Comparison of ENCODE assay signal across 8 cellular contexts in the genomic region with DNA sequence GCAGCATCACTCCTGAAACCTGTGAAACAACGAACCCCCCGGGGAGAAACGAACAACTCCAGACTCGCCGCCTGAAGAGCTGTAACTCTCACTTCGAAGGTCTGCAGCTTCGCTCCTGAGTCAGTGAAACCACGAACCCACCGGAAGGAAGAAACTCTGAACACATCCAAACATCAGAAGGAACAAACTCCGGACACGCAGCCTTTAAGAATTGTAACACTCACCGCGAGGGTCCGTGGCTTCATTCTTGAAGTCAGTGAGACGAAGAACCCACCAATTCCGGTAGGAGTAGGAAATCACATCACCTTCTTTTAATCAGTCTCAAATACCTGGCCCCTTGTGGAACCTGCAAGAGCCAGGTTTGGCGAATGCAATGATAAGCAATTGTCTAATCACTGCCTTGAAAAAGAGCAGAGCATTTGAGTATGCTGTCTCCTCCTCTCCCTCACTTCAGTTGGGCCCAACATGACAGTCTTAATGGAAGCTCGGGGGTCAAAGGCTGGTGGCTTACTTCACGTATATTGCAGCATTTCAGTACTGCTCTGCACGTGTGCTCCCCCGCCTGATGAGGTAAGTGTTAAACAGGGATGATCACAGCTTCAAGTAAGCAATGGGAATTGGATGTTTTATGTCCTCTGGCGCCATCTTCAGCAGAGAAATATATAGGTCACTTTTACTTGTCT. TPM values are rescaled to one million over a fixed set of nuclear protein-coding genes. Genes with fewer than 3 reads are reported as not detected.
A peak's percentile ranks its signal among the peaks of the same experiment; 100 is the strongest.
DNase-seq lines count a peak whose midpoint lies in the region; ATAC-seq and TF ChIP-seq lines count a peak whose summit lies in the region.

No MANE protein-coding gene starts in this region.

- peak; percentile 87 for ATAC-seq in GM19452 (IDR thresholded peaks at IDR 0.05; ENCODE audit: unreplicated experiment)
- ATAC-seq in HG03457 (IDR thresholded peaks at IDR 0.05; ENCODE audit: unreplicated experiment): peak; percentile 88
- ATAC-seq in lower lobe of right lung: peak; percentile 92 to 93

- DNase-seq in Caco-2: peak; percentile 78 to 79
- DNase-seq in NCI-H460 (ENCODE audit: extremely low read depth, low read depth): peak; percentile 78
- DNase-seq in activated CD4-positive, alpha-beta T cell treated with anti-CD3 and anti-CD28 coated beads for 1 hour: peak; percentile 31
- DNase-seq in dedifferentiated amniotic fluid mesenchymal stem cell (ENCODE audit: extremely low spot score): peak; percentile 84
- DNase-seq in lower lobe of right lung: no peak
- DNase-seq in stimulated activated CD8-positive, alpha-beta memory T cell treated with anti-CD3 and anti-CD28 coated beads, Interleukin-15, amount 100 ng/mL, for 48 hours (ENCODE audit: low read depth in 2 of 2): peak; percentile 43 to 55

- no peak overlapping the region for H3K27ac ChIP-seq in lower lobe of right lung

- no peak overlapping the region for H3K27ac Mint-ChIP-seq in Caco-2 (ENCODE audit: unreplicated experiment)

- H3K4me1 ChIP-seq in Caco-2 (peaks cover 5% of the 10 kb centered on the region; the same call in 1 of the 2 replicates), lower lobe of right lung (no peaks in the 10 kb centered on the region)

- H3K36me3 Mint-ChIP-seq in Caco-2 (ENCODE audit: insufficient read depth, unreplicated experiment): no peaks in the 10 kb centered on the region

- no TSS peak for BruUV-seq in Caco-2 (replicated peaks; lab: Mats Ljungman, UMichigan)

- H3K4me3 Mint-ChIP-seq in Caco-2 (ENCODE audit: unreplicated experiment): no peak overlapping the region

- POLR2A ChIA-PET in Caco-2 (lab: Charles Lee): no interaction called here

- H3K9me3 Mint-ChIP-seq in Caco-2 (ENCODE audit: unreplicated experiment): peaks cover 9% of the 10 kb centered on the region

- H3K27me3 Mint-ChIP-seq in Caco-2 (ENCODE audit: insufficient read depth, unreplicated experiment): no peaks in the 10 kb centered on the region

- H3K4me1 Mint-ChIP-seq in Caco-2 (ENCODE audit: low read depth, unreplicated experiment): no peaks in the 10 kb centered on the region

- H3K36me3 ChIP-seq in Caco-2 (ENCODE audit: control insufficient read depth, insufficient read depth, low read length): no peaks in the 10 kb centered on the region
- no peaks in the 10 kb centered on the region for H3K36me3 ChIP-seq in lower lobe of right lung

- H3K27me3 ChIP-seq in Caco-2 (replicated peaks; ENCODE audit: control insufficient read depth, insufficient read depth, low read length): no peaks in the 10 kb centered on the region
- no peaks in the 10 kb centered on the region for H3K27me3 ChIP-seq in lower lobe of right lung (ENCODE audit: low read depth)

- H3K9me3 ChIP-seq in Caco-2 (no peaks in the 10 kb centered on the region), lower lobe of right lung (no peaks in the 10 kb centered on the region)

- intact Hi-C loops in Caco-2 (cut with micrococcal nuclease; ENCODE audit: unreplicated experiment) (loop anchor here (1.0 to 5.0 kb wide), 6 partner anchors 38 to 389 kb away; a partner anchor contains a TSS), lower lobe of right lung (cut with DNase I) (no loop called here)

- H3K4me3 ChIP-seq in Caco-2 (ENCODE audit: low read depth, low read length) (no peak overlapping the region), lower lobe of right lung (peak overlapping the region; percentile 17)

- CTCF ChIA-PET in Caco-2 (lab: Charles Lee): interaction anchor here (0.6 to 3.3 kb wide), 12 partner anchors 37 to 450 kb away, joined by 3 to 63 read pairs (median 4); a partner anchor contains a TSS

- TF ChIP-seq CTCF in Caco-2 (IDR thresholded peaks at IDR 0.05; ENCODE audit: insufficient read depth in 1 of 2, low read depth in 1 of 2, low read length in 1 of 2, severe bottlenecking in 1 of 2, unreplicated experiment in 1 of 2): peak; percentile 65 to 74
- TF ChIP-seq CTCF in lower lobe of right lung (IDR thresholded peaks at IDR 0.05): peak; percentile 62

RNA-seq across cellular contexts. Expression of a gene that starts 0.5 kb away (rescaled TPM):
- 0.19 and 0.29 TPM in 2 replicates for total RNA-seq in Caco-2 (2022)
- not detected in 2 replicates for total RNA-seq in NCI-H460 (2014; rRNA removed; shearing (Covaris generic))
- polyA plus RNA-seq in NCI-H460 (2014; cell fraction: nucleus; rRNA removed): not detected in 2 replicates
- total RNA-seq in lower lobe of right lung: 0.24 TPM

RNA-seq across cellular contexts. Expression of a gene that starts 58.0 kb away (rescaled TPM):
- total RNA-seq in Caco-2 (2022): 1.8 and 2.2 TPM in 2 replicates
- 0.05 and 0.06 TPM in 2 replicates for total RNA-seq in NCI-H460 (2014; rRNA removed; shearing (Covaris generic))
- polyA plus RNA-seq in NCI-H460 (2014; cell fraction: nucleus; rRNA removed): not detected in 2 replicates
- total RNA-seq in lower lobe of right lung: 2.0 TPM
